Comparison of ENCODE assay signal across 16 cellular contexts in the genomic region with DNA sequence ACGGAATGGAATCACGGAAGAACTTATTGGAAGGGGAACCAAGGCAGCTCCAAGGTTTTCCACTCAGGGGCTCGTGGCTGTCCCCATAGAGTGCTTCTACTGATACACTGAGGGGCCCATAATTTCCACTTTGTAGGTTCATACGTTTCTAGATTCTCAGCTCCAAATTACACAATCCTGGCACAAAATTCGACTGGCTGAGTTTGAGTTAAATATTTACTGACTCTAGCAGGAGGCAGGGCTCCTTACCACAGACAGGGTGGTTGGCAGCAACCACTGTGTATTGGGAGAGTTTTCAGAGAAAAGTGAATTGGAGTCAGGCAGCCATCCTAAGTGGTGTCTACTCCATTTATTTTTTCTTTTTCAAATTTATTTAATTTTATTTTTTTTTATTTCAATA.
"Had no signal": no experiment of that assay in that cellular context is flagged by ENCODE, and none has a peak within 500 bp of the region (broad histone marks: within the 10 kb centered on the region; RNA-seq: fewer than 3 reads in every experiment).

No MANE protein-coding gene starts in this region.

- ATAC-seq: activated T-cell treated with anti-CD3 and anti-CD28 coated beads, Interleukin-2, amount 50 U/mL, for 72 hours; stimulated activated naive CD8-positive, alpha-beta T cell treated with anti-CD3 and anti-CD28 coated beads, Interleukin-15, amount 100 ng/mL, for 72 hours had no signal

- H3K9me3 ChIP-seq: ascending aorta, colonic mucosa, prostate gland had no signal

- H3K79me2 ChIP-seq: hepatocyte had no signal

- H3K27ac ChIP-seq: ascending aorta, colonic mucosa, hepatocyte, prostate gland had no signal

- H3K4me3 ChIP-seq: ascending aorta, colonic mucosa, hepatocyte, prostate gland, smooth muscle cell had no signal

- H3K36me3 ChIP-seq: ascending aorta, colonic mucosa, prostate gland had no signal

- H3K27me3 ChIP-seq: ascending aorta, colonic mucosa, hepatocyte had no signal

- H2AFZ ChIP-seq: hepatocyte had no signal

- H3K4me2 ChIP-seq: hepatocyte, smooth muscle cell had no signal

- DNase-seq: activated CD4-positive, alpha-beta T cell treated with anti-CD3 and anti-CD28 coated beads for 1 hour; activated CD4-positive, alpha-beta T cell treated with anti-CD3 and anti-CD28 coated beads, Interleukin-2, amount 50 U/mL, for 4 hours; activated effector memory CD4-positive, alpha-beta T cell treated with anti-CD3 and anti-CD28 coated beads, Interleukin-2, amount 50 U/mL, for 16 hours; activated naive CD4-positive, alpha-beta T cell treated with anti-CD3 and anti-CD28 coated beads, Interleukin-2, amount 50 U/mL, for 16 hours; activated T-cell treated with anti-CD3 and anti-CD28 coated beads, Interleukin-2, amount 50 U/mL, for 72 hours; colonic mucosa; endodermal cell; mammary epithelial cell; right cardiac atrium; stimulated activated CD4-positive, alpha-beta T cell treated with anti-CD3 and anti-CD28 coated beads, Interleukin-4, amount 100 ng/mL, for 1 hour; stimulated activated naive CD8-positive, alpha-beta T cell treated with anti-CD3 and anti-CD28 coated beads, Interleukin-15, amount 100 ng/mL, for 72 hours; T1000 had no signal

- H3K4me1 ChIP-seq: colonic mucosa, prostate gland had no signal
